ENCODE assay signal across 1 cellular context in genomic region chr1:8259498-8260290, GRCh38.
TF ChIP-seq lines count a peak whose summit lies in the region.

No MANE protein-coding gene starts in this region.

TF ChIP-seq in HepG2, 621 proteins besides CTCF, POLR2A, EP300 and RAD21 (continued from another document and continues in another):
- no peak for TF ChIP-seq ZBTB33 (CRISPR knock-in tag; IDR thresholded peaks at IDR 0.05)
- no peak; the same call in 1 of the 2 replicates for TF ChIP-seq ZNF546 (CRISPR knock-in tag; conservative IDR thresholded peaks at IDR 0.05)
- TF ChIP-seq ZNF605 (CRISPR knock-in tag; IDR thresholded peaks at IDR 0.05): 0 out of 2 replicates have a peak, but pooled peaks have one; percentile 22
- TF ChIP-seq, protein P1, sequence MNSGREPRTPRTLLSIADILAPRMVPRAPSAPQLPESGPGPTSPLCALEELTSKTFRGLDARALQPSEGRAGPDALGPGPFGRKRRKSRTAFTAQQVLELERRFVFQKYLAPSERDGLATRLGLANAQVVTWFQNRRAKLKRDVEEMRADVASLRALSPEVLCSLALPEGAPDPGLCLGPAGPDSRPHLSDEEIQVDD (CRISPR knock-in tag; IDR thresholded peaks at IDR 0.05; ENCODE audit: borderline replicate concordance): no peak
- no peak for TF ChIP-seq EEA1 (CRISPR knock-in tag; IDR thresholded peaks at IDR 0.05; ENCODE audit: borderline replicate concordance)
- no peak for TF ChIP-seq RFX3 (CRISPR knock-in tag; IDR thresholded peaks at IDR 0.05)
- no peak for TF ChIP-seq ZNF335 (CRISPR knock-in tag; IDR thresholded peaks at IDR 0.05)
- no peak for TF ChIP-seq GLI4 (CRISPR knock-in tag; IDR thresholded peaks at IDR 0.05; ENCODE audit: borderline replicate concordance)
- TF ChIP-seq, protein P2, sequence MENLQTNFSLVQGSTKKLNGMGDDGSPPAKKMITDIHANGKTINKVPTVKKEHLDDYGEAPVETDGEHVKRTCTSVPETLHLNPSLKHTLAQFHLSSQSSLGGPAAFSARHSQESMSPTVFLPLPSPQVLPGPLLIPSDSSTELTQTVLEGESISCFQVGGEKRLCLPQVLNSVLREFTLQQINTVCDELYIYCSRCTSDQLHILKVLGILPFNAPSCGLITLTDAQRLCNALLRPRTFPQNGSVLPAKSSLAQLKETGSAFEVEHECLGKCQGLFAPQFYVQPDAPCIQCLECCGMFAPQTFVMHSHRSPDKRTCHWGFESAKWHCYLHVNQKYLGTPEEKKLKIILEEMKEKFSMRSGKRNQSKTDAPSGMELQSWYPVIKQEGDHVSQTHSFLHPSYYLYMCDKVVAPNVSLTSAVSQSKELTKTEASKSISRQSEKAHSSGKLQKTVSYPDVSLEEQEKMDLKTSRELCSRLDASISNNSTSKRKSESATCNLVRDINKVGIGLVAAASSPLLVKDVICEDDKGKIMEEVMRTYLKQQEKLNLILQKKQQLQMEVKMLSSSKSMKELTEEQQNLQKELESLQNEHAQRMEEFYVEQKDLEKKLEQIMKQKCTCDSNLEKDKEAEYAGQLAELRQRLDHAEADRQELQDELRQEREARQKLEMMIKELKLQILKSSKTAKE (CRISPR knock-in tag; IDR thresholded peaks at IDR 0.05; ENCODE audit: borderline replicate concordance): no peak
- TF ChIP-seq ATF3 (CRISPR knock-in tag; IDR thresholded peaks at IDR 0.05): 0 out of 2 replicates have a peak, but pooled peaks have one; percentile 46
- no peak; the same call in 1 of the 2 replicates for TF ChIP-seq ARNT2 (CRISPR knock-in tag; IDR thresholded peaks at IDR 0.05; ENCODE audit: low read depth)
- no peak for TF ChIP-seq CREM (IDR thresholded peaks at IDR 0.05)
- TF ChIP-seq CREM (CRISPR knock-in tag; IDR thresholded peaks at IDR 0.05): no peak
- no peak for TF ChIP-seq TBX3 (IDR thresholded peaks at IDR 0.05; ENCODE audit: borderline replicate concordance)
- TF ChIP-seq MAFG (CRISPR knock-in tag; IDR thresholded peaks at IDR 0.05): 0 out of 2 replicates have a peak, but pooled peaks have one; percentile 46
- TF ChIP-seq ZNF556 (CRISPR knock-in tag; IDR thresholded peaks at IDR 0.05; ENCODE audit: borderline replicate concordance): no peak
- TF ChIP-seq, protein P3, sequence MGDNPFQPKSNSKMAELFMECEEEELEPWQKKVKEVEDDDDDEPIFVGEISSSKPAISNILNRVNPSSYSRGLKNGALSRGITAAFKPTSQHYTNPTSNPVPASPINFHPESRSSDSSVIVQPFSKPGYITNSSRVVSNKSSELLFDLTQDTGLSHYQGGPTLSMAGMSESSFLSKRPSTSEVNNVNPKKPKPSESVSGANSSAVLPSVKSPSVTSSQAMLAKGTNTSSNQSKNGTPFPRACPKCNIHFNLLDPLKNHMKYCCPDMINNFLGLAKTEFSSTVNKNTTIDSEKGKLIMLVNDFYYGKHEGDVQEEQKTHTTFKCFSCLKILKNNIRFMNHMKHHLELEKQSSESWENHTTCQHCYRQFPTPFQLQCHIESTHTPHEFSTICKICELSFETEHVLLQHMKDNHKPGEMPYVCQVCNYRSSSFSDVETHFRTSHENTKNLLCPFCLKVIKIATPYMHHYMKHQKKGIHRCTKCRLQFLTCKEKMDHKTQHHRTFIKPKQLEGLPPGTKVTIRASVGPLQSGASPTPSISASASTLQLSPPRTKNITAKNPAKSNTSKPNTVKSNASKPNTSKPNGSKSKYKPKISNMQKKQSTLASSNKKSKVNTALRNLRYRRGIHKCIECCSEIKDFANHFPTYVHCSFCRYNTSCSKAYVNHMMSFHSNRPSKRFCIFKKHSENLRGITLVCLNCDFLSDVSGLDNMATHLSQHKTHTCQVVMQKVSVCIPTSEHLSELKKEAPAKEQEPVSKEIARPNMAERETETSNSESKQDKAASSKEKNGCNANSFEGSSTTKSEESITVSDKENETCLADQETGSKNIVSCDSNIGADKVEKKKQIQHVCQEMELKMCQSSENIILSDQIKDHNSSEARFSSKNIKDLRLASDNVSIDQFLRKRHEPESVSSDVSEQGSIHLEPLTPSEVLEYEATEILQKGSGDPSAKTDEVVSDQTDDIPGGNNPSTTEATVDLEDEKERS (CRISPR knock-in tag; IDR thresholded peaks at IDR 0.05): peak; percentile 18; the same call in 1 of the 2 replicates
- 0 out of 2 replicates have a peak, but pooled peaks have one; percentile 5 for TF ChIP-seq TGIF2 (CRISPR knock-in tag; IDR thresholded peaks at IDR 0.05)
- no peak for TF ChIP-seq CAMTA2 (CRISPR knock-in tag; IDR thresholded peaks at IDR 0.05; ENCODE audit: borderline replicate concordance)
- no peak; the same call in 1 of the 2 replicates for TF ChIP-seq FOSL1 (CRISPR knock-in tag; IDR thresholded peaks at IDR 0.05; ENCODE audit: borderline replicate concordance)
- no peak for TF ChIP-seq ZNF337 (CRISPR knock-in tag; IDR thresholded peaks at IDR 0.05; ENCODE audit: borderline replicate concordance, low read depth)
- TF ChIP-seq HMG20B (CRISPR knock-in tag; conservative IDR thresholded peaks at IDR 0.05): no peak
- TF ChIP-seq CENPX (CRISPR knock-in tag; IDR thresholded peaks at IDR 0.05): no peak
- TF ChIP-seq, protein P4, sequence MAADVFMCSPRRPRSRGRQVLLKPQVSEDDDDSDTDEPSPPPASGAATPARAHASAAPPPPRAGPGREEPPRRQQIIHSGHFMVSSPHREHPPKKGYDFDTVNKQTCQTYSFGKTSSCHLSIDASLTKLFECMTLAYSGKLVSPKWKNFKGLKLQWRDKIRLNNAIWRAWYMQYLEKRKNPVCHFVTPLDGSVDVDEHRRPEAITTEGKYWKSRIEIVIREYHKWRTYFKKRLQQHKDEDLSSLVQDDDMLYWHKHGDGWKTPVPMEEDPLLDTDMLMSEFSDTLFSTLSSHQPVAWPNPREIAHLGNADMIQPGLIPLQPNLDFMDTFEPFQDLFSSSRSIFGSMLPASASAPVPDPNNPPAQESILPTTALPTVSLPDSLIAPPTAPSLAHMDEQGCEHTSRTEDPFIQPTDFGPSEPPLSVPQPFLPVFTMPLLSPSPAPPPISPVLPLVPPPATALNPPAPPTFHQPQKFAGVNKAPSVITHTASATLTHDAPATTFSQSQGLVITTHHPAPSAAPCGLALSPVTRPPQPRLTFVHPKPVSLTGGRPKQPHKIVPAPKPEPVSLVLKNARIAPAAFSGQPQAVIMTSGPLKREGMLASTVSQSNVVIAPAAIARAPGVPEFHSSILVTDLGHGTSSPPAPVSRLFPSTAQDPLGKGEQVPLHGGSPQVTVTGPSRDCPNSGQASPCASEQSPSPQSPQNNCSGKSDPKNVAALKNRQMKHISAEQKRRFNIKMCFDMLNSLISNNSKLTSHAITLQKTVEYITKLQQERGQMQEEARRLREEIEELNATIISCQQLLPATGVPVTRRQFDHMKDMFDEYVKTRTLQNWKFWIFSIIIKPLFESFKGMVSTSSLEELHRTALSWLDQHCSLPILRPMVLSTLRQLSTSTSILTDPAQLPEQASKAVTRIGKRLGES (CRISPR knock-in tag; IDR thresholded peaks at IDR 0.05; ENCODE audit: borderline replicate concordance): no peak
- no peak for TF ChIP-seq ZNF639 (CRISPR knock-in tag; conservative IDR thresholded peaks at IDR 0.05)
- TF ChIP-seq FIP1L1 (IDR thresholded peaks at IDR 0.05; ENCODE audit: borderline replicate concordance, insufficient read depth, low read depth, low read length): no peak
- no peak for TF ChIP-seq ZNF83 (CRISPR knock-in tag; IDR thresholded peaks at IDR 0.05; ENCODE audit: borderline replicate concordance)
- no peak for TF ChIP-seq RFX5 (IDR thresholded peaks at IDR 0.05; ENCODE audit: low read depth, low read length)
- TF ChIP-seq ZNF615 (CRISPR knock-in tag; IDR thresholded peaks at IDR 0.05; ENCODE audit: borderline replicate concordance): no peak
- TF ChIP-seq ZNF737 (CRISPR knock-in tag; IDR thresholded peaks at IDR 0.05; ENCODE audit: borderline replicate concordance): no peak
- TF ChIP-seq, protein P5, sequence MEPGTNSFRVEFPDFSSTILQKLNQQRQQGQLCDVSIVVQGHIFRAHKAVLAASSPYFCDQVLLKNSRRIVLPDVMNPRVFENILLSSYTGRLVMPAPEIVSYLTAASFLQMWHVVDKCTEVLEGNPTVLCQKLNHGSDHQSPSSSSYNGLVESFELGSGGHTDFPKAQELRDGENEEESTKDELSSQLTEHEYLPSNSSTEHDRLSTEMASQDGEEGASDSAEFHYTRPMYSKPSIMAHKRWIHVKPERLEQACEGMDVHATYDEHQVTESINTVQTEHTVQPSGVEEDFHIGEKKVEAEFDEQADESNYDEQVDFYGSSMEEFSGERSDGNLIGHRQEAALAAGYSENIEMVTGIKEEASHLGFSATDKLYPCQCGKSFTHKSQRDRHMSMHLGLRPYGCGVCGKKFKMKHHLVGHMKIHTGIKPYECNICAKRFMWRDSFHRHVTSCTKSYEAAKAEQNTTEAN (CRISPR knock-in tag; conservative IDR thresholded peaks at IDR 0.05): no peak; the same call in 1 of the 2 replicates
- TF ChIP-seq ZFP36L1 (CRISPR knock-in tag; IDR thresholded peaks at IDR 0.05): no peak
- no peak for TF ChIP-seq TSC22D2 (CRISPR knock-in tag; IDR thresholded peaks at IDR 0.05; ENCODE audit: borderline replicate concordance)
- peak; percentile 64; the same call in 1 of the 2 replicates for TF ChIP-seq RARA (CRISPR knock-in tag; IDR thresholded peaks at IDR 0.05)
- TF ChIP-seq, protein P6, sequence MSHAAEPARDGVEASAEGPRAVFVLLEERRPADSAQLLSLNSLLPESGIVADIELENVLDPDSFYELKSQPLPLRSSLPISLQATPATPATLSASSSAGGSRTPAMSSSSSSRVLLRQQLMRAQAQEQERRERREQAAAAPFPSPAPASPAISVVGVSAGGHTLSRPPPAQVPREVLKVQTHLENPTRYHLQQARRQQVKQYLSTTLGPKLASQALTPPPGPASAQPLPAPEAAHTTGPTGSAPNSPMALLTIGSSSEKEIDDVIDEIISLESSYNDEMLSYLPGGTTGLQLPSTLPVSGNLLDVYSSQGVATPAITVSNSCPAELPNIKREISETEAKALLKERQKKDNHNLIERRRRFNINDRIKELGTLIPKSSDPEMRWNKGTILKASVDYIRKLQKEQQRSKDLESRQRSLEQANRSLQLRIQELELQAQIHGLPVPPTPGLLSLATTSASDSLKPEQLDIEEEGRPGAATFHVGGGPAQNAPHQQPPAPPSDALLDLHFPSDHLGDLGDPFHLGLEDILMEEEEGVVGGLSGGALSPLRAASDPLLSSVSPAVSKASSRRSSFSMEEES (CRISPR knock-in tag; IDR thresholded peaks at IDR 0.05): peak; percentile 5; the same call in 1 of the 2 replicates
- TF ChIP-seq SP4 (CRISPR knock-in tag; IDR thresholded peaks at IDR 0.05): no peak
- peak; percentile 8; the same call in 1 of the 2 replicates for TF ChIP-seq ZSCAN9 (CRISPR knock-in tag; IDR thresholded peaks at IDR 0.05; ENCODE audit: borderline replicate concordance)
- no peak for TF ChIP-seq ZNF773 (CRISPR knock-in tag; IDR thresholded peaks at IDR 0.05; ENCODE audit: borderline replicate concordance)
- TF ChIP-seq ZNF574 (CRISPR knock-in tag; IDR thresholded peaks at IDR 0.05): no peak
- no peak for TF ChIP-seq TIGD3 (CRISPR knock-in tag; IDR thresholded peaks at IDR 0.05; ENCODE audit: borderline replicate concordance)
- TF ChIP-seq ZNF550 (CRISPR knock-in tag; IDR thresholded peaks at IDR 0.05; ENCODE audit: borderline replicate concordance): no peak
- TF ChIP-seq ZNF839 (CRISPR knock-in tag; IDR thresholded peaks at IDR 0.05; ENCODE audit: borderline replicate concordance): no peak
